ENCODE assay signal across 13 cellular contexts in genomic region chr10:71697938-71698709, GRCh38. TPM values are rescaled to one million over a fixed set of nuclear protein-coding genes. Genes with fewer than 3 reads are reported as not detected.
DNase-seq lines count a peak whose midpoint lies in the region; ATAC-seq and TF ChIP-seq lines count a peak whose summit lies in the region.
"Had no signal": no experiment of that assay in that cellular context is flagged by ENCODE, and none has a peak within 500 bp of the region (broad histone marks: within the 10 kb centered on the region; RNA-seq: fewer than 3 reads in every experiment).

No MANE protein-coding gene starts in this region.

- peak overlapping the region; percentile 39 for H3K4me3 Mint-ChIP-seq in CD8-positive, alpha-beta T cell
- H3K4me3 Mint-ChIP-seq in T-helper 1 cell treated with Interleukin-12 subunit alpha and Interleukin-12 subunit beta and Interleukin-4 antibody, amounts not matched to agents 30 μg/mL and 1 μg/mL, for 36 hours = peak overlapping the region; percentile 17
- no peak overlapping the region for H3K4me3 Mint-ChIP-seq in activated T-helper 2 cell treated with anti-CD3 and anti-CD28 coated beads, Interferon-gamma antibody, Interleukin-2, Interleukin-4, amounts not matched to agents 10 μg/mL and 5 μg/mL and 100 μg/mL, durations not matched to agents 14 hours and 24 hours and 36 hours (ENCODE audit: low read depth)

- DNase-seq in CD8-positive, alpha-beta T cell = peak in 6 of 7 experiments; percentile 19 to 63 (median 40)
- no peak for DNase-seq in activated T-helper 2 cell treated with anti-CD3 and anti-CD28 coated beads, Interferon-gamma antibody, Interleukin-2, Interleukin-4, amounts not matched to agents 10 μg/mL and 5 μg/mL and 100 μg/mL, durations not matched to agents 14 hours and 24 hours and 36 hours (ENCODE audit: low spot score)
- peak; percentile 44 for DNase-seq in stimulated activated CD4-positive, alpha-beta T cell treated with anti-CD3 and anti-CD28 coated beads, Interleukin-2, amount 100 ng/mL, for 4 hours (ENCODE audit: low read depth)
- DNase-seq in NOMO-1 treated with dmso at 0.1 percent for 144 hours (lab: John Stamatoyannopoulos, UW; ENCODE audit: unreplicated experiment) (no peak), esophagus squamous epithelium (lab: John Stamatoyannopoulos, UW) (no peak), islet precursor cell (no peak)
- DNase-seq: GDM1, Kasumi-1, substantia nigra had no signal

- intact Hi-C loops in CD8-positive, alpha-beta T cell (cut with DNase I, micrococcal nuclease) = loop anchor here in 1 of 2 experiments (1.0 to 5.0 kb wide), 3 partner anchors 49 to 781 kb away; no protein-coding TSS in a partner anchor
- intact Hi-C loops in activated T-helper 2 cell treated with anti-CD3 and anti-CD28 coated beads, Interferon-gamma antibody, Interleukin-2, Interleukin-4, amounts not matched to agents 10 μg/mL and 5 μg/mL and 100 μg/mL, durations not matched to agents 14 hours and 24 hours and 36 hours (cut with micrococcal nuclease) = loop anchor here (5.0 kb wide), 2 partner anchors 114 to 381 kb away; partner anchors contain the start of gene SLC29A3
- intact Hi-C loops in esophagus squamous epithelium (cut with DNase I) = no loop called here

- peak; percentile 66 for ATAC-seq in CD8-positive, alpha-beta T cell
- ATAC-seq in GM18907 (IDR thresholded peaks at IDR 0.05; ENCODE audit: unreplicated experiment) = no peak

- no peak overlapping the region for H3K4me3 ChIP-seq in CD8-positive, alpha-beta T cell (ENCODE audit: low read depth, low read length)
- H3K4me3 ChIP-seq in esophagus squamous epithelium = no peak overlapping the region
- H3K4me3 ChIP-seq: breast epithelium, right atrium auricular region had no signal

- POLR2A ChIA-PET in CD8-positive, alpha-beta T cell (lab: Charles Lee) = interaction anchor here (0.8 to 3.2 kb wide), 7 partner anchors 13 to 80 kb away, joined by 3 to 17 read pairs (median 4); partner anchors contain the start of gene VSIR

- H3K27me3 Mint-ChIP-seq in CD8-positive, alpha-beta T cell (ENCODE audit: low read depth) = no peaks in the 10 kb centered on the region
- H3K27me3 Mint-ChIP-seq in T-helper 1 cell treated with Interleukin-12 subunit alpha and Interleukin-12 subunit beta and Interleukin-4 antibody, amounts not matched to agents 30 μg/mL and 1 μg/mL, for 36 hours (ENCODE audit: low read depth) = no peaks in the 10 kb centered on the region
- no peaks in the 10 kb centered on the region for H3K27me3 Mint-ChIP-seq in activated T-helper 2 cell treated with anti-CD3 and anti-CD28 coated beads, Interferon-gamma antibody, Interleukin-2, Interleukin-4, amounts not matched to agents 10 μg/mL and 5 μg/mL and 100 μg/mL, durations not matched to agents 14 hours and 24 hours and 36 hours (ENCODE audit: low read depth)

- TF ChIP-seq CTCF in CD8-positive, alpha-beta T cell (IDR thresholded peaks at IDR 0.05) = no peak
- no peak for TF ChIP-seq CTCF in esophagus squamous epithelium (IDR thresholded peaks at IDR 0.05)

- H3K4me1 ChIP-seq in CD8-positive, alpha-beta T cell (ENCODE audit: insufficient read depth, low read length) = peaks cover 49% of the 10 kb centered on the region
- H3K4me1 ChIP-seq in esophagus squamous epithelium = peaks cover 0 to 37% (median 9%) of the 10 kb centered on the region in 3 donors
- H3K4me1 ChIP-seq: breast epithelium had no signal

- TF ChIP-seq POLR2A in esophagus squamous epithelium (IDR thresholded peaks at IDR 0.05) = no peak

- peaks cover 49% of the 10 kb centered on the region for H3K4me1 Mint-ChIP-seq in CD8-positive, alpha-beta T cell (ENCODE audit: low read depth)
- peaks cover 40% of the 10 kb centered on the region for H3K4me1 Mint-ChIP-seq in T-helper 1 cell treated with Interleukin-12 subunit alpha and Interleukin-12 subunit beta and Interleukin-4 antibody, amounts not matched to agents 30 μg/mL and 1 μg/mL, for 36 hours (ENCODE audit: low read depth)
- H3K4me1 Mint-ChIP-seq in activated T-helper 2 cell treated with anti-CD3 and anti-CD28 coated beads, Interferon-gamma antibody, Interleukin-2, Interleukin-4, amounts not matched to agents 10 μg/mL and 5 μg/mL and 100 μg/mL, durations not matched to agents 14 hours and 24 hours and 36 hours (ENCODE audit: low read depth) = peaks cover 28% of the 10 kb centered on the region

- H3K9me3 ChIP-seq in CD8-positive, alpha-beta T cell (ENCODE audit: low read length) = no peaks in the 10 kb centered on the region
- no peaks in the 10 kb centered on the region for H3K9me3 ChIP-seq in esophagus squamous epithelium
- H3K9me3 ChIP-seq: breast epithelium, right atrium auricular region had no signal

- no peaks in the 10 kb centered on the region for H3K36me3 Mint-ChIP-seq in CD8-positive, alpha-beta T cell
- no peaks in the 10 kb centered on the region for H3K36me3 Mint-ChIP-seq in T-helper 1 cell treated with Interleukin-12 subunit alpha and Interleukin-12 subunit beta and Interleukin-4 antibody, amounts not matched to agents 30 μg/mL and 1 μg/mL, for 36 hours (ENCODE audit: low read depth)
- H3K36me3 Mint-ChIP-seq in activated T-helper 2 cell treated with anti-CD3 and anti-CD28 coated beads, Interferon-gamma antibody, Interleukin-2, Interleukin-4, amounts not matched to agents 10 μg/mL and 5 μg/mL and 100 μg/mL, durations not matched to agents 14 hours and 24 hours and 36 hours (ENCODE audit: low read depth) = no peaks in the 10 kb centered on the region

- WGBS in esophagus squamous epithelium, 2 donors = 55 to 69% methylated on average over 5 to 7 of the region's 7 CpGs

- no peaks in the 10 kb centered on the region for H3K27me3 ChIP-seq in CD8-positive, alpha-beta T cell (ENCODE audit: insufficient read depth, low read length)
- H3K27me3 ChIP-seq in esophagus squamous epithelium = no peaks in the 10 kb centered on the region
- H3K27me3 ChIP-seq: breast epithelium, right atrium auricular region had no signal

- CTCF ChIA-PET in CD8-positive, alpha-beta T cell (lab: Charles Lee) = interaction anchor here (0.7 to 12.5 kb wide), 24 partner anchors 9 to 321 kb away, joined by 3 to 238 read pairs (median 6); partner anchors contain the start of genes C10orf105 and VSIR

- H3K9me3 Mint-ChIP-seq in CD8-positive, alpha-beta T cell = no peaks in the 10 kb centered on the region
- H3K9me3 Mint-ChIP-seq in T-helper 1 cell treated with Interleukin-12 subunit alpha and Interleukin-12 subunit beta and Interleukin-4 antibody, amounts not matched to agents 30 μg/mL and 1 μg/mL, for 36 hours = no peaks in the 10 kb centered on the region
- H3K9me3 Mint-ChIP-seq in activated T-helper 2 cell treated with anti-CD3 and anti-CD28 coated beads, Interferon-gamma antibody, Interleukin-2, Interleukin-4, amounts not matched to agents 10 μg/mL and 5 μg/mL and 100 μg/mL, durations not matched to agents 14 hours and 24 hours and 36 hours = no peaks in the 10 kb centered on the region

- no peak overlapping the region for H3K27ac Mint-ChIP-seq in CD8-positive, alpha-beta T cell
- peak overlapping the region; percentile 11 for H3K27ac Mint-ChIP-seq in T-helper 1 cell treated with Interleukin-12 subunit alpha and Interleukin-12 subunit beta and Interleukin-4 antibody, amounts not matched to agents 30 μg/mL and 1 μg/mL, for 36 hours
- H3K27ac Mint-ChIP-seq in activated T-helper 2 cell treated with anti-CD3 and anti-CD28 coated beads, Interferon-gamma antibody, Interleukin-2, Interleukin-4, amounts not matched to agents 10 μg/mL and 5 μg/mL and 100 μg/mL, durations not matched to agents 14 hours and 24 hours and 36 hours = peak overlapping the region; percentile 4

- no peaks in the 10 kb centered on the region for H3K36me3 ChIP-seq in CD8-positive, alpha-beta T cell (ENCODE audit: insufficient read depth, low read length)
- no peaks in the 10 kb centered on the region for H3K36me3 ChIP-seq in esophagus squamous epithelium
- H3K36me3 ChIP-seq: breast epithelium, right atrium auricular region had no signal

- no peak overlapping the region for H3K27ac ChIP-seq in CD8-positive, alpha-beta T cell (ENCODE audit: low read depth, low read length)
- no peak overlapping the region for H3K27ac ChIP-seq in esophagus squamous epithelium
- H3K27ac ChIP-seq: breast epithelium, right atrium auricular region had no signal

RNA-seq across cellular contexts. Expression of gene C10orf105, which starts 21.5 kb away (rescaled TPM):
- under 1 TPM; 0.14 to 0.33 TPM for total RNA-seq in CD8-positive, alpha-beta T cell
- total RNA-seq in activated T-helper 2 cell treated with anti-CD3 and anti-CD28 coated beads, Interferon-gamma antibody, Interleukin-2, Interleukin-4, amounts not matched to agents 10 μg/mL and 5 μg/mL and 100 μg/mL, durations not matched to agents 14 hours and 24 hours and 36 hours = 0.11 and 0.18 TPM in 2 replicates
- under 1 TPM in 2 of 4 donors, not detected in 2; under 0.01 to 0.15 TPM for total RNA-seq in esophagus squamous epithelium

Comparison
In these comparisons a context has a peak if more than half of its experiments do, and no peak if none do; other contexts are left out.
1. DNase-seq: peak in CD8-positive, alpha-beta T cell (6 of 7) and stimulated activated CD4-positive, alpha-beta T cell treated with anti-CD3 and anti-CD28 coated beads, Interleukin-2, amount 100 ng/mL, for 4 hours (single experiment); none in activated T-helper 2 cell treated with anti-CD3 and anti-CD28 coated beads, Interferon-gamma antibody, Interleukin-2, Interleukin-4, amounts not matched to agents 10 μg/mL and 5 μg/mL and 100 μg/mL, durations not matched to agents 14 hours and 24 hours and 36 hours (single experiment), NOMO-1 treated with dmso at 0.1 percent for 144 hours (single experiment), esophagus squamous epithelium (single experiment) and islet precursor cell (single experiment).